22 cellular contexts compared by ENCODE assay signal in the genomic region with DNA sequence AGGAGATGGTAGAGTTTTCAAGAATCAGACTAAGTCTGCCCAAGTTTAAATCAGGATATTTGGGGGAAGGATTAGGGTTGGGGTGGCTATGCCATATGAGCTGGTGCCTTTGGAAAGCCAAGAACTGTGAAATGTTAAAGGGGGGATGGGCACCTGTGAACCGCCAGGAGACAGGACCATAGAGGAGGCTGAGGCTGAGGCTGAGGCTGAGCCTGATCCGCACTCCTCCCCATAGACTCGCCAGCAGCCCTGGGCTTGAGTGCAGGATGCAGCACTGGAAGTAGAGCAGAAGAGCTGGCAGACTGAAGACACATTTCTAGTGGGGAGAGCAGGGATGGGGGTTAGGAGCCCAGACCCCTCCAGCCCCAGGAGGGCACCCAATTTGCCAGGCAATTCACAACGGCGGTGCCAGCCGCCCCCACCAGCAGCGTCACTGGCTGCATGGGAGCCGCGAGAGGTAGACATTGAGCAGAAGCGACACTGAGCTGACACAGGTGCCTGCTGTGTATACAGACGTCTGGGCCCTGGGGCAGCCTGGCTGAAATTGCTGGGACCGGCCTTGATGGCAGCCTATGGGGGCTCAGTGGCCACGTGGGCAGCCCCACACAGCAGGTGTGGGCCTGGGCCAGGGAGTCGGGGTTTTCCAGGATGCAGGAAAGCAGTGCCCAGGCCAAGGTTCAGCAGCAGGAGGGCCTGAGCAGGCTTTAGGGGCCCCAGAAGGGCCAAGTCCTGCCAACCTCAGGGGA. TPM values are rescaled to one million over a fixed set of nuclear protein-coding genes. Genes with fewer than 3 reads are reported as not detected.
A peak's percentile ranks its signal among the peaks of the same experiment; 100 is the strongest.
DNase-seq lines count a peak whose midpoint lies in the region; ATAC-seq, FAIRE-seq and TF ChIP-seq lines count a peak whose summit lies in the region.
"Had no signal": no experiment of that assay in that cellular context is flagged by ENCODE, and none has a peak within 500 bp of the region (broad histone marks: within the 10 kb centered on the region; RNA-seq: fewer than 3 reads in every experiment).

No MANE protein-coding gene starts in this region.

- no peak overlapping the region for H4K91ac ChIP-seq in mesenchymal stem cell (ENCODE audit: low read length)

- no peaks in the 10 kb centered on the region for H3K27me3 ChIP-seq in SK-N-SH (ENCODE audit: insufficient read depth)
- peaks cover 8 to 34% of the 10 kb centered on the region in 2 experiments for H3K27me3 ChIP-seq in mesenchymal stem cell (ENCODE audit: control insufficient read depth in 1 of 2, insufficient read depth in 1 of 2, low read length in 2 of 2)
- peaks cover 5% of the 10 kb centered on the region for H3K27me3 ChIP-seq in transverse colon
- H3K27me3 ChIP-seq: thyroid gland had no signal

- no peak for DNase-seq in activated naive CD8-positive, alpha-beta T cell treated with anti-CD3 and anti-CD28 coated beads, Interleukin-2, amount 50 U/mL, for 24 hours
- DNase-seq in SK-N-SH (peak; percentile 56), mesenchymal stem cell (no peak), transverse colon (no peak), kidney (no peak), GM03348 (ENCODE audit: low spot score) (no peak)
- no peak for DNase-seq in stimulated activated naive B cell treated with anti-CD40 and anti-IgM and Interleukin-4, amounts not matched to agents 10 μg/mL and 1 μg/mL and 100 μg/mL, for 72 hours
- DNase-seq: DMS79 treated with DMSO at 0.1 percent for 48 hours, NCI-H1930, NCI-H524, SIG-M5, thyroid gland had no signal

- H3F3A ChIP-seq in SK-N-SH (replicated peaks; ENCODE audit: insufficient read depth) = no peaks in the 10 kb centered on the region

- H3K9ac ChIP-seq in SK-N-SH = no peak overlapping the region
- H3K9ac ChIP-seq in mesenchymal stem cell (ENCODE audit: low read length) = no peak overlapping the region
- H3K9ac ChIP-seq in kidney (ENCODE audit: low read length in 2 of 2) = no peak overlapping the region

- no peaks in the 10 kb centered on the region for H3K9me3 ChIP-seq in SK-N-SH
- H3K9me3 ChIP-seq in mesenchymal stem cell (ENCODE audit: control insufficient read depth, low read length) = no peaks in the 10 kb centered on the region
- no peaks in the 10 kb centered on the region for H3K9me3 ChIP-seq in transverse colon
- H3K9me3 ChIP-seq in kidney (ENCODE audit: control insufficient read depth in 1 of 2, low read length in 2 of 2) = no peaks in the 10 kb centered on the region
- H3K9me3 ChIP-seq: A549, thyroid gland had no signal

- 73% methylated on average over 6 of the region's 14 CpGs for WGBS in SK-N-SH (ENCODE audit: low lambda C conversion rate)
- 81% methylated on average over 13 of the region's 14 CpGs for WGBS in mesenchymal stem cell
- 76 to 100% methylated on average over 1 to 12 of the region's 14 CpGs for WGBS in transverse colon (ENCODE audit: low coverage in 1 of 2), 2 donors

- FAIRE-seq in kidney (lab: Jason Lieb, UNC) = no peak
- FAIRE-seq: A549, H54 had no signal

- no peaks in the 10 kb centered on the region for H4K20me1 ChIP-seq in SK-N-SH (ENCODE audit: insufficient read depth)

- H3K9me3 Mint-ChIP-seq in activated naive CD8-positive, alpha-beta T cell (ENCODE audit: low read depth) = no peaks in the 10 kb centered on the region
- H3K9me3 Mint-ChIP-seq in activated naive CD8-positive, alpha-beta T cell treated with anti-CD3 and anti-CD28 coated beads, Interleukin-2, amount 50 U/mL, for 24 hours = no peaks in the 10 kb centered on the region
- H3K9me3 Mint-ChIP-seq in stimulated activated naive B cell treated with anti-CD40 and anti-IgM and Interleukin-4, amounts not matched to agents 10 μg/mL and 1 μg/mL and 100 μg/mL, for 72 hours = no peaks in the 10 kb centered on the region

- H3K27ac ChIP-seq in SK-N-SH (ENCODE audit: low read depth in 2 of 2, low read length in 1 of 2) (peak overlapping the region in 1 of 2 experiments; percentile 34; a peak in 2 of 4 replicates), mesenchymal stem cell (ENCODE audit: low read length, poor library complexity, severe bottlenecking) (no peak overlapping the region), transverse colon (no peak overlapping the region), kidney (ENCODE audit: low read depth in 2 of 2, low read length in 2 of 2) (no peak overlapping the region)
- H3K27ac ChIP-seq: A549, C4-2B, epithelial cell of prostate, thyroid gland had no signal

- H3K4me1 ChIP-seq in SK-N-SH (ENCODE audit: control insufficient read depth in 1 of 2, insufficient read depth in 2 of 2, low read depth in 1 of 2, low read length in 1 of 2) (peaks cover 3 to 17% of the 10 kb centered on the region in 2 experiments; a peak in 2 of 4 replicates), mesenchymal stem cell (ENCODE audit: control insufficient read depth, insufficient read depth, low read depth, low read length) (peaks cover 21% of the 10 kb centered on the region), transverse colon (peaks cover 0 to 21% (median 15%) of the 10 kb centered on the region in 4 donors), kidney (ENCODE audit: control insufficient read depth in 1 of 2, insufficient read depth in 1 of 2, low read depth in 1 of 2, low read length in 2 of 2) (peaks cover 0 to 4% of the 10 kb centered on the region in 2 donors)

- TF ChIP-seq CTCF in SK-N-SH (IDR thresholded peaks at IDR 0.05) = no peak
- no peak for TF ChIP-seq CTCF in transverse colon (IDR thresholded peaks at IDR 0.05)
- no peak for TF ChIP-seq CTCF in kidney (IDR thresholded peaks at IDR 0.05; ENCODE audit: borderline replicate concordance, extremely low read depth, insufficient read depth)

- H3K79me1 ChIP-seq in mesenchymal stem cell (replicated peaks; ENCODE audit: low read length, poor library complexity, severe bottlenecking) = no peaks in the 10 kb centered on the region

- no peak overlapping the region for H2BK5ac ChIP-seq in mesenchymal stem cell (ENCODE audit: low read depth, low read length, poor library complexity, severe bottlenecking)

- H3K36me3 Mint-ChIP-seq in activated naive CD8-positive, alpha-beta T cell = no peaks in the 10 kb centered on the region
- H3K36me3 Mint-ChIP-seq in activated naive CD8-positive, alpha-beta T cell treated with anti-CD3 and anti-CD28 coated beads, Interleukin-2, amount 50 U/mL, for 24 hours (ENCODE audit: low read depth) = no peaks in the 10 kb centered on the region
- H3K36me3 Mint-ChIP-seq in stimulated activated naive B cell treated with anti-CD40 and anti-IgM and Interleukin-4, amounts not matched to agents 10 μg/mL and 1 μg/mL and 100 μg/mL, for 72 hours = no peaks in the 10 kb centered on the region

- H4K8ac ChIP-seq in mesenchymal stem cell (ENCODE audit: low read length) = no peak overlapping the region

- POLR2A ChIA-PET in SK-N-SH (lab: Yijun Ruan, JAX) = interaction anchor here (0.6 to 2.2 kb wide), 3 partner anchors 9 to 1030 kb away, joined by 3 to 11 read pairs (median 3); a partner anchor contains a TSS

- H3K14ac ChIP-seq in mesenchymal stem cell (ENCODE audit: low read length in 2 of 2) = no peak overlapping the region

- no peaks in the 10 kb centered on the region for H3K79me2 ChIP-seq in SK-N-SH (ENCODE audit: insufficient read depth)

- peaks cover 17% of the 10 kb centered on the region for H3K4me1 Mint-ChIP-seq in activated naive CD8-positive, alpha-beta T cell (ENCODE audit: low read depth)
- peaks cover 6% of the 10 kb centered on the region for H3K4me1 Mint-ChIP-seq in activated naive CD8-positive, alpha-beta T cell treated with anti-CD3 and anti-CD28 coated beads, Interleukin-2, amount 50 U/mL, for 24 hours
- peaks cover 33 to 55% of the 10 kb centered on the region in 2 donors for H3K4me1 Mint-ChIP-seq in stimulated activated naive B cell treated with anti-CD40 and anti-IgM and Interleukin-4, amounts not matched to agents 10 μg/mL and 1 μg/mL and 100 μg/mL, for 72 hours

- H3K4me2 ChIP-seq in SK-N-SH (no peak overlapping the region), mesenchymal stem cell (ENCODE audit: low read length, poor library complexity, severe bottlenecking) (no peak overlapping the region)
- H3K4me2 ChIP-seq: A549 had no signal

- no peaks in the 10 kb centered on the region for H3K27me3 Mint-ChIP-seq in activated naive CD8-positive, alpha-beta T cell
- H3K27me3 Mint-ChIP-seq in activated naive CD8-positive, alpha-beta T cell treated with anti-CD3 and anti-CD28 coated beads, Interleukin-2, amount 50 U/mL, for 24 hours = peaks cover 8% of the 10 kb centered on the region
- no peaks in the 10 kb centered on the region for H3K27me3 Mint-ChIP-seq in stimulated activated naive B cell treated with anti-CD40 and anti-IgM and Interleukin-4, amounts not matched to agents 10 μg/mL and 1 μg/mL and 100 μg/mL, for 72 hours

- H2BK12ac ChIP-seq in mesenchymal stem cell (ENCODE audit: low read length in 2 of 2) = no peak overlapping the region

- no peak overlapping the region for H3K23ac ChIP-seq in mesenchymal stem cell (ENCODE audit: low read length in 2 of 2)

- TF ChIP-seq POLR2A in transverse colon (IDR thresholded peaks at IDR 0.05) = no peak

- intact Hi-C loops in transverse colon (cut with DNase I; ENCODE audit: low total_unique reads) (no loop called here), kidney (cut with DNase I) (no loop called here)

- in situ Hi-C loops in transverse colon (cut with MboI; ENCODE audit: low pct_ligation_motif_present in 1 of 4, low pct_unique_long_range_greater_than_20kb in 1 of 4, low sequenced_read_pairs in 3 of 4) = loop anchor here in 3 of 4 donors (25.0 kb wide), 1 partner anchor 184 kb away; a partner anchor contains a TSS

- no peak for TF ChIP-seq EP300 in SK-N-SH (IDR thresholded peaks at IDR 0.05; ENCODE audit: borderline replicate concordance in 1 of 2, low read depth in 1 of 2, low read length in 1 of 2)
- no peak for TF ChIP-seq EP300 in transverse colon (IDR thresholded peaks at IDR 0.05; ENCODE audit: low read depth)

- no peak overlapping the region for H3K4me3 Mint-ChIP-seq in activated naive CD8-positive, alpha-beta T cell
- no peak overlapping the region for H3K4me3 Mint-ChIP-seq in activated naive CD8-positive, alpha-beta T cell treated with anti-CD3 and anti-CD28 coated beads, Interleukin-2, amount 50 U/mL, for 24 hours
- peak overlapping the region in 1 of 2 donors; percentile 20 for H3K4me3 Mint-ChIP-seq in stimulated activated naive B cell treated with anti-CD40 and anti-IgM and Interleukin-4, amounts not matched to agents 10 μg/mL and 1 μg/mL and 100 μg/mL, for 72 hours

- no peak overlapping the region for H3K18ac ChIP-seq in mesenchymal stem cell (ENCODE audit: low read depth in 1 of 2, low read length in 2 of 2)

- H2AFZ ChIP-seq in SK-N-SH (ENCODE audit: low read depth) = no peak overlapping the region
- H2AFZ ChIP-seq in mesenchymal stem cell (ENCODE audit: low read depth, low read length) = no peak overlapping the region

- no peak for ATAC-seq in activated naive CD8-positive, alpha-beta T cell treated with anti-CD3 and anti-CD28 coated beads, Interleukin-2, amount 50 U/mL, for 24 hours
- ATAC-seq in stimulated activated naive B cell treated with anti-CD40 and anti-IgM and Interleukin-4, amounts not matched to agents 10 μg/mL and 1 μg/mL and 100 μg/mL, for 72 hours (replicated peaks) = no peak

- CTCF ChIA-PET in SK-N-SH (lab: Yijun Ruan, JAX) = interaction anchor here (1.1 to 2.0 kb wide), 3 partner anchors 17 to 31 kb away, joined by 3 to 10 read pairs (median 4); no protein-coding TSS in a partner anchor

- no peak for TF ChIP-seq RAD21 in SK-N-SH (IDR thresholded peaks at IDR 0.05; ENCODE audit: low read length)

- H3K9me2 ChIP-seq in SK-N-SH = no peaks in the 10 kb centered on the region

- H2BK120ac ChIP-seq in mesenchymal stem cell (ENCODE audit: low read depth, low read length) = no peak overlapping the region

- no peak overlapping the region for H2AK5ac ChIP-seq in mesenchymal stem cell (ENCODE audit: low read length, severe bottlenecking)

- peak overlapping the region; percentile 17 for H2BK15ac ChIP-seq in mesenchymal stem cell (ENCODE audit: low read depth, poor library complexity, severe bottlenecking)

- H3K36me3 ChIP-seq in SK-N-SH (replicated peaks in 1 of 2; ENCODE audit: control insufficient read depth in 1 of 2, insufficient read depth in 2 of 2, low read length in 1 of 2) (peaks cover 0 to 8% of the 10 kb centered on the region in 2 experiments), mesenchymal stem cell (ENCODE audit: control insufficient read depth in 1 of 2, insufficient read depth in 2 of 2, low read depth in 1 of 2, low read length in 2 of 2) (peaks cover 0 to 16% of the 10 kb centered on the region in 2 experiments), transverse colon (no peaks in the 10 kb centered on the region), kidney (ENCODE audit: control insufficient read depth in 1 of 2, insufficient read depth in 2 of 2, low read length in 2 of 2) (no peaks in the 10 kb centered on the region)
- H3K36me3 ChIP-seq: thyroid gland had no signal

- H3K4ac ChIP-seq in mesenchymal stem cell (ENCODE audit: low read depth in 1 of 2, low read length in 2 of 2) = no peak overlapping the region

- H3K4me3 ChIP-seq in SK-N-SH (ENCODE audit: low read depth in 2 of 2, low read length in 1 of 2) = no peak overlapping the region
- no peak overlapping the region for H3K4me3 ChIP-seq in mesenchymal stem cell (ENCODE audit: insufficient read depth in 1 of 2, low read depth in 1 of 2, low read length in 2 of 2)
- no peak overlapping the region for H3K4me3 ChIP-seq in transverse colon
- H3K4me3 ChIP-seq in kidney (ENCODE audit: low read length in 2 of 2) = no peak overlapping the region
- H3K4me3 ChIP-seq: A549, thyroid gland had no signal

- H3K27ac Mint-ChIP-seq in activated naive CD8-positive, alpha-beta T cell = peak overlapping the region; percentile 34
- no peak overlapping the region for H3K27ac Mint-ChIP-seq in activated naive CD8-positive, alpha-beta T cell treated with anti-CD3 and anti-CD28 coated beads, Interleukin-2, amount 50 U/mL, for 24 hours
- H3K27ac Mint-ChIP-seq in stimulated activated naive B cell treated with anti-CD40 and anti-IgM and Interleukin-4, amounts not matched to agents 10 μg/mL and 1 μg/mL and 100 μg/mL, for 72 hours = peak overlapping the region; percentile 37

RNA-seq across cellular contexts. Expression of a gene that starts 9.2 kb away (rescaled TPM):
- polyA plus RNA-seq in SK-N-SH (2012; rRNA removed) (17.2 and 19.6 TPM in 2 replicates), kidney (ENCODE audit: insufficient read depth, low read depth, low replicate concordance) (not detected)
- polyA plus RNA-seq in SK-N-SH (2012; cell fraction: cytosol; rRNA removed) = 10.4 and 14.2 TPM in 2 replicates
- 15.5 and 18.9 TPM in 2 replicates for polyA plus RNA-seq in SK-N-SH (2012; cell fraction: nucleus; rRNA removed)
- polyA plus RNA-seq in mesenchymal stem cell (2013, experiment 1 of 2) = 3.9 TPM
- 3.5 TPM for polyA plus RNA-seq in mesenchymal stem cell (2013, experiment 2 of 2)
- total RNA-seq in transverse colon (1 to 10 TPM in 1 of 4 donors, under 1 TPM in 2, not detected in 1; 0.41 to 8.4 (median 0.79) TPM), kidney (1.7 TPM)
- total RNA-seq: thyroid gland had no signal

RNA-seq across cellular contexts. Expression of a gene that starts 18.5 kb away (rescaled TPM):
- polyA plus RNA-seq in SK-N-SH (2012; rRNA removed) (not detected in 2 replicates), kidney (ENCODE audit: insufficient read depth, low read depth, low replicate concordance) (not detected)
- polyA plus RNA-seq in SK-N-SH (2012; cell fraction: cytosol; rRNA removed) = not detected in 2 replicates
- polyA plus RNA-seq in SK-N-SH (2012; cell fraction: nucleus; rRNA removed) = not detected in 2 replicates
- polyA plus RNA-seq in mesenchymal stem cell (2013, experiment 1 of 2) = not detected
- not detected for polyA plus RNA-seq in mesenchymal stem cell (2013, experiment 2 of 2)
- total RNA-seq in transverse colon (not detected), kidney (not detected)
- total RNA-seq: activated CD8-positive, alpha-beta memory T cell treated with anti-CD3 and anti-CD28 coated beads for 36 hours; dermis microvascular lymphatic vessel endothelial cell; lower leg skin; T-helper 2 cell treated with Interferon-gamma antibody and Interleukin-4, amounts not matched to agents 100 ng/mL and 5 ng/mL, for 36 hours; thyroid gland had no signal
- polyA plus RNA-seq: A549, adipose tissue had no signal
